ENCODE assay signal across 22 cellular contexts in the genomic region with DNA sequence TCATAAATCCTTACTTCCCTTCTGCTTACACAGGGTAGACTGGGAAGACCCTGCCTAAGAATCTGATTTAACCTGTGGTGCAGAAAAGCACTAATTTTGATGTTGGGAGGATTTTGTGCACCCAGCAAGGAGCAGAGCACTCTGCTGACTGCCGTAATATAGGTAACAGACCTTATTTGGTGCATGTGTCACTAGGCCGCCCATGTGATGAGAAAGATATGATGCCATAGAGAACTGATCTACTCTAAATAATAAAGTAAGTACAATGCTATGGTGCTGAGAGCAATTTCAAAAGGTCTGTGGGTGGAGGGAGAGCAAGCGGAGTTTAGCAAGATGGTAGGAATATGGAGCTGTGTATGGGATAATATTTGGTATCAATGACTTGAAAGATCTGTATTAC.
DNase-seq lines count a peak whose midpoint lies in the region; TF ChIP-seq lines count a peak whose summit lies in the region.
"Had no signal": no experiment of that assay in that cellular context is flagged by ENCODE, and none has a peak within 500 bp of the region (broad histone marks: within the 10 kb centered on the region; RNA-seq: fewer than 3 reads in every experiment).

No MANE protein-coding gene starts in this region.

- peak overlapping the region; percentile 40 for H3K27ac ChIP-seq in caudate nucleus (ENCODE audit: low read depth, low read length)
- H3K27ac ChIP-seq in Karpas-422 (ENCODE audit: low read length), result no peak overlapping the region
- H3K27ac ChIP-seq in sigmoid colon, result no peak overlapping the region
- no peak overlapping the region for H3K27ac ChIP-seq in breast epithelium
- H3K27ac ChIP-seq: BLaER1 had no signal

- H3K27me3 ChIP-seq in Karpas-422 (ENCODE audit: low read length) (no peaks in the 10 kb centered on the region), sigmoid colon (no peaks in the 10 kb centered on the region), breast epithelium (no peaks in the 10 kb centered on the region)
- H3K27me3 ChIP-seq: BE2C, BLaER1 had no signal

- H3K79me2 ChIP-seq in Karpas-422 (ENCODE audit: low read length), result no peaks in the 10 kb centered on the region

- peaks cover under 1% of the 10 kb centered on the region for H3K9me3 Mint-ChIP-seq in nephron

- no peak overlapping the region for H3K4me2 ChIP-seq in Karpas-422 (ENCODE audit: low read depth, low read length, poor library complexity, severe bottlenecking)
- H3K4me2 ChIP-seq: BLaER1 had no signal

- TF ChIP-seq CTCF in nephron (IDR thresholded peaks at IDR 0.05; ENCODE audit: unreplicated experiment in 3 of 3) (no peak), sigmoid colon (IDR thresholded peaks at IDR 0.05) (no peak), breast epithelium (IDR thresholded peaks at IDR 0.05) (no peak)

- H3K9me2 ChIP-seq in Karpas-422 (replicated peaks; ENCODE audit: insufficient read depth, low read length), result no peaks in the 10 kb centered on the region

- TF ChIP-seq POLR2A in sigmoid colon (IDR thresholded peaks at IDR 0.05), result no peak
- no peak for TF ChIP-seq POLR2A in breast epithelium (IDR thresholded peaks at IDR 0.05)

- no peaks in the 10 kb centered on the region for H3K4me1 Mint-ChIP-seq in nephron
- H3K4me1 Mint-ChIP-seq: CD4-positive, alpha-beta memory T cell; CD4-positive, CD25-positive, alpha-beta regulatory T cell; CD8-positive, alpha-beta memory T cell had no signal

- no peak overlapping the region for H3K9ac ChIP-seq in Karpas-422 (ENCODE audit: low read length)
- H3K9ac ChIP-seq: BLaER1 had no signal

- H3K9me3 ChIP-seq in Karpas-422 (ENCODE audit: low read length) (no peaks in the 10 kb centered on the region), sigmoid colon (no peaks in the 10 kb centered on the region), breast epithelium (no peaks in the 10 kb centered on the region)
- H3K9me3 ChIP-seq: BE2C, BLaER1 had no signal

- H3K4me3 ChIP-seq in Karpas-422 (ENCODE audit: low read length), result no peak overlapping the region
- no peak overlapping the region for H3K4me3 ChIP-seq in sigmoid colon
- no peak overlapping the region for H3K4me3 ChIP-seq in breast epithelium
- H3K4me3 ChIP-seq: BLaER1 had no signal

- H3K4me1 ChIP-seq in Karpas-422 (ENCODE audit: low read length) (no peaks in the 10 kb centered on the region), sigmoid colon (no peaks in the 10 kb centered on the region), breast epithelium (no peaks in the 10 kb centered on the region)
- H3K4me1 ChIP-seq: BE2C, BLaER1 had no signal

- TF ChIP-seq EP300 in sigmoid colon (IDR thresholded peaks at IDR 0.05), result no peak

- H3K4me3 Mint-ChIP-seq in nephron, result no peak overlapping the region
- H3K4me3 Mint-ChIP-seq: CD14-positive monocyte; CD4-positive, alpha-beta memory T cell; CD4-positive, CD25-positive, alpha-beta regulatory T cell; CD8-positive, alpha-beta memory T cell had no signal

- no peaks in the 10 kb centered on the region for H3K36me3 Mint-ChIP-seq in nephron (ENCODE audit: low read depth)
- H3K36me3 Mint-ChIP-seq: CD14-positive monocyte; CD4-positive, alpha-beta memory T cell; CD4-positive, CD25-positive, alpha-beta regulatory T cell; CD8-positive, alpha-beta memory T cell had no signal

- H3K36me3 ChIP-seq in Karpas-422 (ENCODE audit: insufficient read depth, low read length), result no peaks in the 10 kb centered on the region
- H3K36me3 ChIP-seq in sigmoid colon, result no peaks in the 10 kb centered on the region
- H3K36me3 ChIP-seq in breast epithelium, result no peaks in the 10 kb centered on the region
- H3K36me3 ChIP-seq: BE2C, BLaER1 had no signal

- DNase-seq in caudate nucleus (lab: John Stamatoyannopoulos, UW) (peak in 16 of 61 donors; percentile 2 to 71 (median 12)), head of caudate nucleus (peak in 28 of 42 donors; percentile 2 to 74 (median 42)), Karpas-422 (no peak), sigmoid colon (no peak), breast epithelium (ENCODE audit: low spot score in 2 of 2) (no peak), GM19240 (ENCODE audit: insufficient read length, low spot score) (no peak)
- DNase-seq: 8988T; ACHN; BE2C; C1 segment of cervical spinal cord; CD4-positive, alpha-beta memory T cell; CD4-positive, CD25-positive, alpha-beta regulatory T cell; CD8-positive, alpha-beta memory T cell; COR-L47; DMS 273 treated with DMSO at 0.1 percent for 48 hours; DMS153; DMS53; DMS79 treated with DMSO at 0.1 percent for 48 hours; GF-D8 had no signal

- peak overlapping the region; percentile 8 to 80 (median 10) for H3K27ac Mint-ChIP-seq in nephron
- H3K27ac Mint-ChIP-seq: CD14-positive monocyte; CD4-positive, alpha-beta memory T cell; CD4-positive, CD25-positive, alpha-beta regulatory T cell; CD8-positive, alpha-beta memory T cell had no signal

- intact Hi-C loops in head of caudate nucleus (cut with DNase I) (no loop called here), sigmoid colon (cut with DNase I) (no loop called here), breast epithelium (cut with DNase I; ENCODE audit: low total_unique reads) (no loop called here)

- H3K27me3 Mint-ChIP-seq in nephron (ENCODE audit: low read depth), result no peaks in the 10 kb centered on the region
- H3K27me3 Mint-ChIP-seq: CD4-positive, alpha-beta memory T cell; CD4-positive, CD25-positive, alpha-beta regulatory T cell; CD8-positive, alpha-beta memory T cell had no signal

- H2AFZ ChIP-seq in Karpas-422 (ENCODE audit: low read length), result no peak overlapping the region

- no peaks in the 10 kb centered on the region for H4K20me1 ChIP-seq in Karpas-422 (ENCODE audit: insufficient read depth, low read depth, low read length)
- H4K20me1 ChIP-seq: BLaER1 had no signal

- 60 to 64% methylated on average over 3 of the region's 3 CpGs for WGBS in sigmoid colon, 2 donors

Comparison
In these comparisons a context has a peak if more than half of its experiments do, and no peak if none do; other contexts are left out.
1. DNase-seq: peak in head of caudate nucleus (28 of 42); none in Karpas-422 (single experiment), sigmoid colon (single experiment), breast epithelium (0 of 2) and GM19240 (single experiment).